In genomic region chr18:25322806-25323205, GRCh38 we compare ENCODE assay signal across 18 cellular contexts. TPM values are rescaled to one million over a fixed set of nuclear protein-coding genes. Genes with fewer than 3 reads are reported as not detected.
"Had no signal": no experiment of that assay in that cellular context is flagged by ENCODE, and none has a peak within 500 bp of the region (broad histone marks: within the 10 kb centered on the region; RNA-seq: fewer than 3 reads in every experiment).

No MANE protein-coding gene starts in this region.

- H3K27ac Mint-ChIP-seq: endodermal cell; naive thymus-derived CD4-positive, alpha-beta T cell had no signal

- H3K4me3 ChIP-seq: colonic mucosa, heart left ventricle, ovary, right atrium auricular region, sigmoid colon, skin epidermis had no signal

- H3K27me3 ChIP-seq: colonic mucosa, heart left ventricle, ovary, right atrium auricular region, sigmoid colon had no signal

- H3K9me3 ChIP-seq: colonic mucosa, heart left ventricle, ovary, right atrium auricular region, sigmoid colon had no signal

- H3K4me1 ChIP-seq: colonic mucosa had no signal

- H3K27ac ChIP-seq: colonic mucosa, heart left ventricle, right atrium auricular region, sigmoid colon, skin epidermis had no signal

- DNase-seq: colonic mucosa; effector CD4-positive, alpha-beta T cell; endodermal cell; heart left ventricle; hypothalamus; kidney glomerular epithelial cell; mammary epithelial cell; naive thymus-derived CD4-positive, alpha-beta T cell; nucleus accumbens; ovary; sigmoid colon; stimulated activated CD4-positive, alpha-beta T cell treated with anti-CD3 and anti-CD28 coated beads, Interleukin-12 subunit alpha, Interleukin-12 subunit beta, amount 100 ng/mL, for 4 hours; stimulated activated naive CD4-positive, alpha-beta T cell treated with Interleukin-2 at 50 U/mL for 16 hours; trophoblast cell had no signal

- FAIRE-seq: frontal cortex, islet of Langerhans had no signal

- H3K9me3 Mint-ChIP-seq: endodermal cell had no signal

- H3K36me3 ChIP-seq: colonic mucosa, ovary, sigmoid colon had no signal

- H3K4me3 Mint-ChIP-seq: endodermal cell; naive thymus-derived CD4-positive, alpha-beta T cell had no signal

- H3K36me3 Mint-ChIP-seq: naive thymus-derived CD4-positive, alpha-beta T cell had no signal

RNA-seq across cellular contexts. Expression of gene ZNF521, which starts 29.2 kb away (rescaled TPM):
- polyA plus RNA-seq: naive thymus-derived CD4-positive, alpha-beta T cell had no signal
